Comparison of ENCODE assay signal across 7 cellular contexts in the genomic region with DNA sequence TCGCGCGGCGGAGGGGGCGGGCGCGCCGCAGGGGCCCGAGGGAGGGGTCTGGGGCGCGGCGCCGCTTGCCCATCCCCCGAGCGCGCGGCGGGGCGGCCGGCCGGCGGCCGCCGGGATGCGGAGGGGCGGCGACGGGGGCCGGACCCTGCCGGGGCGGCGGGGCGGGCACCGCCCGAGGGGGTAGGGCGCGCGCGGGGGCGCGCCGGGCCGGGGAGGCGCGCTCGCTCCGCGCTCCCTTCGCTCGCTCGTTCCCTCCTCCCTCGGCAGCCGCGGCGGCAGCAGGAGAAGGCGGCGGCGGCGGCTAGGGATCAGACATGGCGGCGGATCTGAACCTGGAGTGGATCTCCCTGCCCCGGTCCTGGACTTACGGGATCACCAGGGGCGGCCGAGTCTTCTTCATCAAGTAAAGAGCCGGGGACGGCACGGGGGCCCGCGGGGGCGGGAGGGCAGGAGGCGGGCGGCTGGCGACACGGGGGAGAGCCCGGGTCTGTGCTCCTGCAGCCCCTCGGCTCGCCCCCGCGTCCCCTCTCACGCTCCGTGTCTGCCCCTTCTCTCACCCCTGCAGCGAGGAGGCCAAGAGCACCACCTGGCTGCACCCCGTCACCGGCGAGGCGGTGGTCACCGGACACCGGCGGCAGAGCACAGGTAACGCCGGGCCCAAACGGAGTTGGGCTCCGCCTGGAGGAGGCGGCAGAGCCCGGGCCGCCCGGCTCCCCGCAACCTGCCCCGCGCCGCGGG. TPM values are rescaled to one million over a fixed set of nuclear protein-coding genes. Genes with fewer than 3 reads are reported as not detected.
DNase-seq lines count a peak whose midpoint lies in the region; ATAC-seq, FAIRE-seq and TF ChIP-seq lines count a peak whose summit lies in the region.

A gene with protein sequence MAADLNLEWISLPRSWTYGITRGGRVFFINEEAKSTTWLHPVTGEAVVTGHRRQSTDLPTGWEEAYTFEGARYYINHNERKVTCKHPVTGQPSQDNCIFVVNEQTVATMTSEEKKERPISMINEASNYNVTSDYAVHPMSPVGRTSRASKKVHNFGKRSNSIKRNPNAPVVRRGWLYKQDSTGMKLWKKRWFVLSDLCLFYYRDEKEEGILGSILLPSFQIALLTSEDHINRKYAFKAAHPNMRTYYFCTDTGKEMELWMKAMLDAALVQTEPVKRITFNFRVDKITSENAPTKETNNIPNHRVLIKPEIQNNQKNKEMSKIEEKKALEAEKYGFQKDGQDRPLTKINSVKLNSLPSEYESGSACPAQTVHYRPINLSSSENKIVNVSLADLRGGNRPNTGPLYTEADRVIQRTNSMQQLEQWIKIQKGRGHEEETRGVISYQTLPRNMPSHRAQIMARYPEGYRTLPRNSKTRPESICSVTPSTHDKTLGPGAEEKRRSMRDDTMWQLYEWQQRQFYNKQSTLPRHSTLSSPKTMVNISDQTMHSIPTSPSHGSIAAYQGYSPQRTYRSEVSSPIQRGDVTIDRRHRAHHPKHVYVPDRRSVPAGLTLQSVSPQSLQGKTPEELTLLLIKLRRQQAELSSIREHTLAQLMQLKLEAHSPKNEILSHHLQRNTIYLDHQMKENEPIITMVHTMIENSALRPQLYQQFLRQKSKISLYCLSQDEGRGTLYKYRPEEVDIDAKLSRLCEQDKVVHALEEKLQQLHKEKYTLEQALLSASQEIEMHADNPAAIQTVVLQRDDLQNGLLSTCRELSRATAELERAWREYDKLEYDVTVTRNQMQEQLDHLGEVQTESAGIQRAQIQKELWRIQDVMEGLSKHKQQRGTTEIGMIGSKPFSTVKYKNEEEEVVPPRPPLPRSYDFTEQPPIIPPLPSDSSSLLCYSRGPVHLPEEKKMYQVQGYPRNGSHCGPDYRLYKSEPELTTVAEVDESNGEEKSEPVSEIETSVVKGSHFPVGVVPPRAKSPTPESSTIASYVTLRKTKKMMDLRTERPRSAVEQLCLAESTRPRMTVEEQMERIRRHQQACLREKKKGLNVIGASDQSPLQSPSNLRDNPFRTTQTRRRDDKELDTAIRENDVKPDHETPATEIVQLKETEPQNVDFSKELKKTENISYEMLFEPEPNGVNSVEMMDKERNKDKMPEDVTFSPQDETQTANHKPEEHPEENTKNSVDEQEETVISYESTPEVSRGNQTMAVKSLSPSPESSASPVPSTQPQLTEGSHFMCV (plus strand): TSS at position 248 of the 738 bp plus-strand sequence. CDS start 67 bp downstream, at position 315.

- intact Hi-C loops in ascending aorta (cut with DNase I) = no loop called here
- intact Hi-C loops in left cardiac atrium (cut with DNase I) = loop anchor here (5.0 to 10.0 kb wide), 2 partner anchors 53 to 55 kb away; no protein-coding TSS in a partner anchor
- intact Hi-C loops in pancreas (cut with DNase I) = no loop called here

- ATAC-seq in left cardiac atrium = peak; percentile 95
- ATAC-seq in pancreas = peak; percentile 80 to 88 (median 85)
- no peak for ATAC-seq in HG03097 (IDR thresholded peaks at IDR 0.05; ENCODE audit: low FRiP score, unreplicated experiment)

- peak; percentile 21 for DNase-seq in Jurkat, Clone E6-1 (ENCODE audit: low read depth, low spot score)
- DNase-seq in SJCRH30 (peak; percentile 71 to 80), ascending aorta (ENCODE audit: low spot score in 2 of 2) (peak in 1 of 2 donors; percentile 85), left cardiac atrium (peak; percentile 80), pancreas (peak; percentile 76 to 92 (median 82))

- FAIRE-seq in pancreas (lab: Jason Lieb, UNC) = no peak

- H3K27ac ChIP-seq in SJCRH30 (peak within 1 kb of the TSS; percentile 41; the same call in 1 of the 2 replicates), ascending aorta (peak within 1 kb of the TSS; percentile 87 to 89), pancreas (peak within 1 kb of the TSS; percentile 82 to 97 (median 92))

- WGBS in pancreas, 2 donors = 1% methylated on average over 69 to 103 of the region's 103 CpGs

- H3K4me3 ChIP-seq in GM12875 (ENCODE audit: low read depth, low read length) (peak within 1 kb of the TSS; percentile 41), SJCRH30 (peak within 1 kb of the TSS; percentile 71), ascending aorta (peak within 1 kb of the TSS; percentile 72 to 86), pancreas (peak within 1 kb of the TSS; percentile 82 to 93 (median 86))
- peak within 1 kb of the TSS; percentile 83 for H3K4me3 ChIP-seq in Jurkat, Clone E6-1 (ENCODE audit: low read length)

- peaks cover 7% of the 10 kb centered on the region; the same call in 1 of the 2 replicates for H3K36me3 ChIP-seq in SJCRH30
- no peaks in the 10 kb centered on the region for H3K36me3 ChIP-seq in ascending aorta
- H3K36me3 ChIP-seq in pancreas = no peaks in the 10 kb centered on the region

- H3K9me3 ChIP-seq in SJCRH30 (replicated peaks) (no peaks in the 10 kb centered on the region), ascending aorta (peaks cover 0 to 9% of the 10 kb centered on the region in 2 donors), pancreas (no peaks in the 10 kb centered on the region)

- H3K4me1 ChIP-seq in SJCRH30 = no peaks in the 10 kb centered on the region
- H3K4me1 ChIP-seq in ascending aorta = no peaks in the 10 kb centered on the region
- H3K4me1 ChIP-seq in pancreas = peaks cover 0 to 18% (median 11%) of the 10 kb centered on the region in 3 donors

- H3K27me3 ChIP-seq in SJCRH30 (no peaks in the 10 kb centered on the region), ascending aorta (no peaks in the 10 kb centered on the region), pancreas (no peaks in the 10 kb centered on the region)

- TF ChIP-seq CTCF in GM12875 (IDR thresholded peaks at IDR 0.05; ENCODE audit: borderline replicate concordance, insufficient read depth, low read depth, low read length) = no peak
- TF ChIP-seq CTCF in ascending aorta (IDR thresholded peaks at IDR 0.05) = peak in 1 of 3 experiments; percentile 30
- no peak for TF ChIP-seq CTCF in pancreas (IDR thresholded peaks at IDR 0.05)

RNA-seq across cellular contexts. Expression of the gene that starts here (rescaled TPM):
- 11.1 TPM for polyA plus RNA-seq in Jurkat, Clone E6-1 (2012; ENCODE audit: insufficient read depth, insufficient read length)
- total RNA-seq in SJCRH30 (2014; rRNA removed; shearing (Covaris generic)) = 16.4 and 19.3 TPM in 2 replicates
- total RNA-seq in ascending aorta = 11.8 TPM
- total RNA-seq in left cardiac atrium = 10 to 100 TPM; 36.9 to 53.4 TPM
- 10 to 100 TPM; 16.7 to 26.4 (median 18.2) TPM for total RNA-seq in pancreas
- polyA plus RNA-seq in pancreas = 10 to 100 TPM; 10.3 to 14.7 TPM

Comparison
In these comparisons a context has a peak if more than half of its experiments do, and no peak if none do; other contexts are left out.
1. H3K27ac ChIP-seq: peak in every context shown above with its lines; median percentile 92 in pancreas; 88 in ascending aorta; 41 in SJCRH30.
2. intact Hi-C loops: an anchor here in left cardiac atrium (5.0 to 10.0 kb wide); none called in ascending aorta and pancreas.